Comparison of ENCODE assay signal across 32 cellular contexts in genomic region chr5:59538080-59538479, GRCh38.
"Had no signal": no experiment of that assay in that cellular context is flagged by ENCODE, and none has a peak within 500 bp of the region (broad histone marks: within the 10 kb centered on the region; RNA-seq: fewer than 3 reads in every experiment).

No MANE protein-coding gene starts in this region.

- H3K27me3 ChIP-seq: MG63 had no signal

- H3K4me3 ChIP-seq: MG63 had no signal

- H3K36me3 ChIP-seq: MG63 had no signal

- H3K9me3 ChIP-seq: MG63 had no signal

- DNase-seq: Karpas-422, Kasumi-1, MG63, MM.1S, MV-4-11, NCI-H1048, NCI-H1092 treated with DMSO at 0.1 percent for 48 hours, NCI-H1105, NCI-H1105 treated with DMSO at 0.1 percent for 48 hours, NCI-H1417 treated with DMSO at 0.1 percent for 48 hours, NCI-H1436, NCI-H1436 treated with DMSO at 0.1 percent for 48 hours, NCI-H1694, NCI-H1694 treated with DMSO at 0.1 percent for 48 hours, NCI-H187, NCI-H187 treated with DMSO at 0.1 percent for 48 hours, NCI-H1930, NCI-H2029, NCI-H2029 treated with DMSO at 0.1 percent for 48 hours, NCI-H2081 treated with DMSO at 0.1 percent for 48 hours, NCI-H2107, NCI-H2171, NCI-H2171 treated with DMSO at 0.1 percent for 48 hours, NCI-H2227 treated with DMSO at 0.1 percent for 48 hours, NCI-H226, NCI-H345, NCI-H446, NCI-H446 treated with DMSO at 0.1 percent for 48 hours, NCI-H510A, NCI-H510A treated with DMSO at 0.1 percent for 48 hours, NCI-H524, NCI-H524 treated with DMSO at 0.1 percent for 48 hours had no signal
